In genomic region chr7:87199241-87199640, GRCh38 we compare ENCODE assay signal across 1 cellular context.
TF ChIP-seq lines count a peak whose summit lies in the region.

No MANE protein-coding gene starts in this region.

TF ChIP-seq in SK-N-SH treated with all-trans-retinoic acid at 6 μM for 48 hours, 23 proteins besides CTCF, POLR2A, EP300 and RAD21 (continued from another document):
- no peak for TF ChIP-seq POU6F1 (CRISPR knock-in tag; IDR thresholded peaks at IDR 0.05; ENCODE audit: borderline replicate concordance, low read depth)
